In the genomic region with DNA sequence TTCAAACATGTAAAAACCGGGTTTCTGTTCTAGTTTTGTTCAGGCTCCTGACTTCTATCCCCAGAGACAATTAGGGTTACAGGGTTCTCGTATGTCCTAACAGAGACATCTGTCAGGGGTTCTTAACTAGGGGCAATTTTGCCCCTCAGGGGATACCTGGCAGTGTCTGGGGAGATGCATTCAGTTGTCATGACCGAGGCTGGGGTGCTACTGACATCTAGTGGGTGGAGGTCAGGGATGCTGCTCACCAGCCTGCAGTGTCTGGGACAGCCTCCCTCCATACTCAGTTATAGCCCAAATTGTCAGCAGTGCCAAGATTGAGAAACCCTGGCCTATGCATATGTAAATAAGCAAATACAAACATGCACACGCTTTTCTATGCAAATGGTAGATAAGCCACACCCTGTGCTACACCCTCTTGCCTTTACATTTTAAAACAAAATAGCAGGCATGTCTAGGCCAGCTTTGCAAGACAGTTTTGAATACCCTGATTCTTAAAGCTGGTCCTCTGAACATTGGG, we compare ENCODE assay signal across 1 cellular context.
TF ChIP-seq lines count a peak whose summit lies in the region.

No MANE protein-coding gene starts in this region.

TF ChIP-seq in A549, 52 proteins besides CTCF, POLR2A, EP300 and RAD21 (continued from another document):
- TF ChIP-seq HMGXB4 (CRISPR knock-in tag; IDR thresholded peaks at IDR 0.05; ENCODE audit: borderline replicate concordance): no peak
- no peak for TF ChIP-seq CBX8 (IDR thresholded peaks at IDR 0.05)
